17 cellular contexts compared by ENCODE assay signal in the genomic region with DNA sequence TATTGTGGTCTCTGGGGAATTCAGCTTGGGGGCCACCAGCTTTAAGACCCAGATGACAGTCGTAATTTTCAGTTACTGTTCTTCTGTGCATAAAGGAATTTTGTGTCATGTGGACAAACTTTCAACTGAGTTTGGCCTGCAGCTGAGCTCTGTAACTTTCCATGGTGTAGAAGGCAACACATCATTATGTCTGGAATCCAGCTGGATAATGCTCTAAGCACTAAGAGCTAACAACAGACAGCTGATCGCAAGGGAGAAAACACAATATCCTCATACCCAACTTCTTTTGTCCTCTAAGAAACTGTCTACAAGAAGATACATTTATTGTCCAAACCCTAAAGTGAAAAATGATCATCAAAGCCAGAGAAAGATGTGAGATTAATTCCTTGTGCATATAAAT.
DNase-seq lines count a peak whose midpoint lies in the region; ATAC-seq, FAIRE-seq and TF ChIP-seq lines count a peak whose summit lies in the region.
"Had no signal": no experiment of that assay in that cellular context is flagged by ENCODE, and none has a peak within 500 bp of the region (broad histone marks: within the 10 kb centered on the region; RNA-seq: fewer than 3 reads in every experiment).

No MANE protein-coding gene starts in this region.

- no peak for TF ChIP-seq EP300 in H1 (IDR thresholded peaks at IDR 0.05; ENCODE audit: borderline replicate concordance in 1 of 2, low read depth in 2 of 2, low read length in 2 of 2)

- POLR2A ChIA-PET in H1 (lab: Charles Lee; ENCODE audit: partially characterized antibody): no interaction called here

- H3K27ac ChIP-seq in H1 (ENCODE audit: low read depth, low read length): no peak overlapping the region
- H3K27ac ChIP-seq in smooth muscle cell (ENCODE audit: low read depth): peak overlapping the region; percentile 67
- H3K27ac ChIP-seq: thyroid gland had no signal

- H3K79me1 ChIP-seq in H1 (ENCODE audit: low read depth, low read length): no peaks in the 10 kb centered on the region

- H2BK5ac ChIP-seq in H1 (ENCODE audit: low read depth, low read length): no peak overlapping the region

- no peak overlapping the region for H4K8ac ChIP-seq in H1 (ENCODE audit: extremely low read depth, insufficient read depth, low read length)

- H4K5ac ChIP-seq in H1 (ENCODE audit: insufficient read length, low read depth, low read length): no peak overlapping the region

- WGBS in H1 (ENCODE audit: extremely low coverage in 1 of 2, insufficient coverage in 1 of 2, insufficient read length in 1 of 2, insufficient replicate concordance in 2 of 2, low coverage in 1 of 2, low lambda C conversion rate in 2 of 2, missing lambda C conversion rate in 1 of 2), 2 experiments: 97% methylated on average over 2 of the region's 2 CpGs; no CpG with 5 or more reads in 1 of the 2 experiments
- 2% methylated on average over 2 of the region's 2 CpGs for WGBS in smooth muscle cell (ENCODE audit: low lambda C conversion rate)

- H3K14ac ChIP-seq in H1 (ENCODE audit: insufficient read length): peak overlapping the region; percentile 56

- no peak overlapping the region for H2AK5ac ChIP-seq in H1 (ENCODE audit: low read depth, low read length)

- peaks cover 0 to 7% (median 2%) of the 10 kb centered on the region in 4 experiments; a peak in 4 of 7 replicates for H3K4me1 ChIP-seq in H1 (replicated peaks in 1 of 4; ENCODE audit: control insufficient read depth in 3 of 4, insufficient read depth in 4 of 4, low read length in 3 of 4)
- peaks cover 53% of the 10 kb centered on the region for H3K4me1 ChIP-seq in smooth muscle cell (ENCODE audit: low read depth)

- no peak overlapping the region for H2BK20ac ChIP-seq in H1 (ENCODE audit: low read length)

- CTCF ChIA-PET in H1 (lab: Charles Lee; ENCODE audit: partially characterized antibody) (interaction anchor here (0.9 to 1.1 kb wide), 3 partner anchors 24 to 152 kb away, joined by 3 to 4 read pairs (median 4); no protein-coding TSS in a partner anchor), Calu3 (lab: Charles Lee) (no interaction called here)

- no peaks in the 10 kb centered on the region for H4K20me1 ChIP-seq in H1 (replicated peaks in 1 of 2; ENCODE audit: control insufficient read depth in 1 of 2, insufficient read depth in 2 of 2, low read length in 2 of 2)
- H4K20me1 ChIP-seq in smooth muscle cell (ENCODE audit: low read depth): no peaks in the 10 kb centered on the region

- intact Hi-C loops in Calu3 (cut with micrococcal nuclease; ENCODE audit: unreplicated experiment): no loop called here

- no peak overlapping the region for H3K23ac ChIP-seq in H1 (ENCODE audit: insufficient read length)

- no peak overlapping the region for H3K4ac ChIP-seq in H1 (replicated peaks; ENCODE audit: insufficient read length, low read depth, low read length)

- no peak overlapping the region for H3K27ac Mint-ChIP-seq in Calu3 (ENCODE audit: unreplicated experiment)
- H3K27ac Mint-ChIP-seq: progenitor cell of endocrine pancreas had no signal

- H3K79me2 ChIP-seq in H1 (ENCODE audit: control insufficient read depth in 1 of 2, insufficient read depth in 2 of 2, low read length in 2 of 2) (no peaks in the 10 kb centered on the region), smooth muscle cell (ENCODE audit: low read depth) (no peaks in the 10 kb centered on the region)

- TF ChIP-seq POLR2A in H1 (IDR thresholded peaks at IDR 0.05; ENCODE audit: control extremely low read depth in 1 of 2, low read depth in 2 of 2, low read length in 2 of 2): no peak

- H3K23me2 ChIP-seq in H1 (ENCODE audit: low read depth, low read length): no peaks in the 10 kb centered on the region

- H3K9me3 ChIP-seq in H1 (ENCODE audit: insufficient read depth in 2 of 2, low read depth in 1 of 2, low read length in 1 of 2) (no peaks in the 10 kb centered on the region), smooth muscle cell (replicated peaks; ENCODE audit: low read depth) (no peaks in the 10 kb centered on the region)
- H3K9me3 ChIP-seq: thyroid gland had no signal

- no peak overlapping the region for H2BK12ac ChIP-seq in H1 (ENCODE audit: low read depth, low read length)

- H3K4me2 ChIP-seq in H1 (ENCODE audit: insufficient read depth in 1 of 2, low read depth in 2 of 2, low read length in 2 of 2) (no peak overlapping the region), smooth muscle cell (peak overlapping the region; percentile 49)

- peaks cover 35% of the 10 kb centered on the region for H3F3A ChIP-seq in smooth muscle cell (ENCODE audit: low read depth)

- H2BK120ac ChIP-seq in H1 (replicated peaks; ENCODE audit: low read depth, low read length): no peak overlapping the region

- H3K36me3 Mint-ChIP-seq in Calu3 (ENCODE audit: insufficient read depth, unreplicated experiment): no peaks in the 10 kb centered on the region

- no peaks in the 10 kb centered on the region for H3K27me3 Mint-ChIP-seq in Calu3 (ENCODE audit: unreplicated experiment)
- H3K27me3 Mint-ChIP-seq: progenitor cell of endocrine pancreas had no signal

- H2BK15ac ChIP-seq in H1 (ENCODE audit: low read length): no peak overlapping the region

- H3K9ac ChIP-seq in H1 (replicated peaks in 1 of 4; ENCODE audit: extremely low read depth in 1 of 4, low read depth in 3 of 4, low read length in 3 of 4) (no peak overlapping the region), smooth muscle cell (ENCODE audit: low read depth) (no peak overlapping the region)

- no peak for TF ChIP-seq CTCF in H1 (IDR thresholded peaks at IDR 0.05; ENCODE audit: control extremely low read depth in 1 of 3, insufficient read depth in 1 of 3, low read depth in 1 of 3, low read length in 3 of 3)
- no peak for TF ChIP-seq CTCF in smooth muscle cell (IDR thresholded peaks at IDR 0.05; ENCODE audit: borderline replicate concordance, insufficient read depth, poor library complexity, severe bottlenecking)
- no peak for TF ChIP-seq CTCF in Calu3 (IDR thresholded peaks at IDR 0.05; ENCODE audit: unreplicated experiment)

- H3K4me1 Mint-ChIP-seq in Calu3 (ENCODE audit: low read depth, unreplicated experiment): no peaks in the 10 kb centered on the region

- H4K91ac ChIP-seq in H1 (replicated peaks; ENCODE audit: insufficient read length, low read length): no peak overlapping the region

- no peak for TF ChIP-seq RAD21 in H1 (IDR thresholded peaks at IDR 0.05 in 1 of 2, conservative IDR thresholded peaks at IDR 0.05 in 1 of 2; ENCODE audit: low read depth in 2 of 2, low read length in 2 of 2)

- FAIRE-seq in H1 (lab: Jason Lieb, UNC): no peak
- FAIRE-seq: frontal cortex had no signal

- H2AFZ ChIP-seq in H1 (ENCODE audit: low read length): no peak overlapping the region
- H2AFZ ChIP-seq in smooth muscle cell (ENCODE audit: low read depth): no peak overlapping the region

- DNase-seq in GM03348 (ENCODE audit: low spot score) (peak; percentile 35), H1 (ENCODE audit: low read depth in 1 of 2, low spot score in 2 of 2) (no peak), iris pigment epithelial cell (ENCODE audit: low read depth) (peak; percentile 68), smooth muscle cell (lab: John Stamatoyannopoulos, UW; ENCODE audit: unreplicated experiment) (no peak), H7 (no peak), Calu3 (no peak), cortex of kidney (lab: John Stamatoyannopoulos, UW) (no peak)
- DNase-seq: AML-193, aorta, DMS 273 treated with DMSO at 0.1 percent for 48 hours, NCI-H1694 treated with DMSO at 0.1 percent for 48 hours, NCI-H524, PC-3, thyroid gland had no signal

- ATAC-seq in GM18519 (IDR thresholded peaks at IDR 0.05; ENCODE audit: low FRiP score, unreplicated experiment): no peak
- ATAC-seq: PC-3 had no signal

- no peaks in the 10 kb centered on the region for H3K9me3 Mint-ChIP-seq in Calu3 (ENCODE audit: low read depth, unreplicated experiment)

- BruUV-seq in Calu3 (replicated peaks; lab: Mats Ljungman, UMichigan): no TSS peak

- H3K27me3 ChIP-seq in H1 (replicated peaks in 1 of 4; ENCODE audit: control insufficient read depth in 3 of 4, extremely low read depth in 1 of 4, insufficient read depth in 3 of 4, low read length in 3 of 4) (peaks cover 0 to 1% (median 0%) of the 10 kb centered on the region in 4 experiments; a peak in 1 of 7 replicates), smooth muscle cell (ENCODE audit: low read depth) (no peaks in the 10 kb centered on the region), H7 (ENCODE audit: control insufficient read depth, insufficient read depth, low read length) (no peaks in the 10 kb centered on the region)
- H3K27me3 ChIP-seq: thyroid gland had no signal

- no peak overlapping the region for H3K18ac ChIP-seq in H1 (ENCODE audit: extremely low read depth, low read length)

- H3K56ac ChIP-seq in H1 (replicated peaks; ENCODE audit: insufficient read length, low read depth, low read length): no peak overlapping the region

- H3K4me3 ChIP-seq in H1 (ENCODE audit: extremely low read depth in 1 of 4, insufficient read depth in 2 of 4, low read depth in 3 of 4, low read length in 4 of 4) (no peak overlapping the region), smooth muscle cell (no peak overlapping the region), H7 (ENCODE audit: insufficient read depth, low read depth, low read length) (no peak overlapping the region)
- H3K4me3 ChIP-seq: thyroid gland had no signal

- no peaks in the 10 kb centered on the region for H3K36me3 ChIP-seq in H1 (ENCODE audit: control insufficient read depth in 2 of 4, insufficient read depth in 4 of 4, low read length in 3 of 4)
- no peaks in the 10 kb centered on the region for H3K36me3 ChIP-seq in smooth muscle cell (ENCODE audit: low read depth)
- no peaks in the 10 kb centered on the region for H3K36me3 ChIP-seq in H7 (replicated peaks; ENCODE audit: control insufficient read depth, insufficient read depth, low read length)
- H3K36me3 ChIP-seq: thyroid gland had no signal

- no peak overlapping the region for H3K4me3 Mint-ChIP-seq in Calu3 (ENCODE audit: low read depth, unreplicated experiment)

TF ChIP-seq in H1, 55 proteins besides CTCF, POLR2A, EP300 and RAD21:
- TF ChIP-seq RFX5 (IDR thresholded peaks at IDR 0.05; ENCODE audit: borderline replicate concordance, low read depth, low read length) (no peak), EZH2 (IDR thresholded peaks at IDR 0.05; ENCODE audit: low read depth, low read length, severe bottlenecking) (no peak), JUN (IDR thresholded peaks at IDR 0.05; ENCODE audit: low read depth, low read length) (no peak), TAF1 (IDR thresholded peaks at IDR 0.05; ENCODE audit: low read depth, low read length) (no peak), CREB1 (IDR thresholded peaks at IDR 0.05) (no peak), SIX5 (IDR thresholded peaks at IDR 0.05; ENCODE audit: low read depth, low read length) (no peak), NRF1 (IDR thresholded peaks at IDR 0.05; ENCODE audit: low read depth, low read length) (no peak)

Comparison
In these comparisons a context has a peak if more than half of its experiments do, and no peak if none do; other contexts are left out.
1. DNase-seq: peak in GM03348 (single experiment) and iris pigment epithelial cell (single experiment); none in H1 (0 of 2), smooth muscle cell (single experiment), H7 (single experiment), Calu3 (single experiment) and cortex of kidney (single experiment).